Comparison of ENCODE assay signal across 1 cellular context in the genomic region with DNA sequence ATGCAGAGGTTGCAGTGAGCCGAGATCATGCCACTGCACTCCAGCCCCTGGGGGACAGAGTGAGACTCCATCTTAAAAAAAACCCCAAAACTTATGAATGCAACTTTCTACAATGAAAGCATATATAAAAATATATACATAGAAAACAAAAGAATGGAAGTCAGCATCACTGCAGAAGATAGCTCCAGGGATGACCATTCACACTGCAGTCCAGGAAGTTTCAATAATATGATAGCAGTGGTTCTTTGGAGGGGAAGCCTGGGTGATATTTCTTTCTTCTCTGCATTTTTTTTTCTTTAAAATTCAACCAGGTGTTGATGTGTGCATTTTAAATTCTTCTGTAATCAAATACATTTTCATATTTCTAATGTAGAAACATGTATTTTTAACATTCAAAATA.
TF ChIP-seq lines count a peak whose summit lies in the region.

No MANE protein-coding gene starts in this region.

TF ChIP-seq in SK-N-SH, 30 proteins besides CTCF, POLR2A, EP300 and RAD21 (continued from another document):
- peak; percentile 44; the same call in 1 of the 2 replicates for TF ChIP-seq REST (IDR thresholded peaks at IDR 0.05; ENCODE audit: low read depth, low read length)
